ENCODE assay signal across 22 cellular contexts in genomic region chr2:85949280-85949679, GRCh38.
DNase-seq lines count a peak whose midpoint lies in the region; ATAC-seq, FAIRE-seq and TF ChIP-seq lines count a peak whose summit lies in the region.
"Had no signal": no experiment of that assay in that cellular context is flagged by ENCODE, and none has a peak within 500 bp of the region (broad histone marks: within the 10 kb centered on the region; RNA-seq: fewer than 3 reads in every experiment).

No MANE protein-coding gene starts in this region.

- no peaks in the 10 kb centered on the region for H3K79me1 ChIP-seq in neuronal stem cell (ENCODE audit: low read depth, low read length)

- peaks cover 21 to 28% of the 10 kb centered on the region in 2 experiments for H3K4me1 ChIP-seq in K562 (replicated peaks in 1 of 2; ENCODE audit: control insufficient read depth in 2 of 2, insufficient read depth in 2 of 2, low read length in 2 of 2)
- H3K4me1 ChIP-seq in stomach = peaks cover 12 to 25% (median 16%) of the 10 kb centered on the region in 4 donors
- H3K4me1 ChIP-seq in neuronal stem cell (ENCODE audit: control insufficient read depth in 2 of 2, insufficient read depth in 1 of 2, low read depth in 1 of 2, low read length in 2 of 2) = peaks cover 0 to 11% of the 10 kb centered on the region in 2 donors
- H3K4me1 ChIP-seq: Caco-2, gastrocnemius medialis had no signal

- BruUV-seq in K562 (replicated peaks; lab: Mats Ljungman, UMichigan) = no TSS peak

- peak; percentile 1 for DNase-seq in NCI-H1105 treated with DMSO at 0.1 percent for 48 hours (lab: John Stamatoyannopoulos, UW)
- no peak for DNase-seq in NCI-H1105 (lab: John Stamatoyannopoulos, UW)
- peak in 1 of 4 experiments; percentile 45 for DNase-seq in K562 (ENCODE audit: extremely low read depth in 1 of 4, low spot score in 3 of 4)
- DNase-seq in left lobe of liver (ENCODE audit: low spot score) = peak; percentile 64
- peak; percentile 43 for DNase-seq in stomach
- no peak for DNase-seq in NCI-H2107 treated with DMSO at 0.1 percent for 48 hours (lab: John Stamatoyannopoulos, UW; ENCODE audit: unreplicated experiment)
- DNase-seq in neuronal stem cell (ENCODE audit: low spot score) = no peak
- no peak for DNase-seq in SW480 (ENCODE audit: low spot score)
- DNase-seq: activated CD4-positive, CD25-positive, alpha-beta regulatory T cell treated with anti-CD3 and anti-CD28 coated beads, Interleukin-2, amount 50 U/mL, for 72 hours; activated CD8-positive, alpha-beta memory T cell treated with anti-CD3 and anti-CD28 coated beads for 24 hours; activated naive CD4-positive, alpha-beta T cell treated with anti-CD3 and anti-CD28 coated beads, Interleukin-2, amount 10 ng/mL, durations not matched to agents 7 days and 5 days; activated T-cell treated with anti-CD3 and anti-CD28 coated beads, Interleukin-2, amount 50 U/mL, for 48 hours; anterior cingulate cortex; Caco-2; erythroblast; gastrocnemius medialis; kidney; NCI-H1436; nephron progenitor cell; PC-9 had no signal

- H3K27me3 ChIP-seq in K562 (ENCODE audit: control insufficient read depth in 2 of 2, insufficient read depth in 2 of 2, low read length in 2 of 2) (no peaks in the 10 kb centered on the region), stomach (no peaks in the 10 kb centered on the region), neuronal stem cell (ENCODE audit: control insufficient read depth in 3 of 3, insufficient read depth in 3 of 3, low read depth in 1 of 3, low read length in 3 of 3) (peaks cover 0 to 2% (median 0%) of the 10 kb centered on the region in 3 experiments)
- H3K27me3 ChIP-seq: gastrocnemius medialis had no signal

- H3K27ac ChIP-seq in K562 (ENCODE audit: extremely low read depth, low read depth, low read length) = no peak overlapping the region
- H3K27ac ChIP-seq in stomach = no peak overlapping the region
- no peak overlapping the region for H3K27ac ChIP-seq in neuronal stem cell (replicated peaks; ENCODE audit: low read length)
- H3K27ac ChIP-seq: gastrocnemius medialis, PC-9, prostate gland had no signal

- H3K9ac ChIP-seq in K562 (ENCODE audit: insufficient read depth in 1 of 2, low read depth in 2 of 2, low read length in 2 of 2) (no peak overlapping the region), neuronal stem cell (ENCODE audit: low read depth, low read length, poor library complexity) (no peak overlapping the region)

- H2BK15ac ChIP-seq in neuronal stem cell (ENCODE audit: low read length) = no peak overlapping the region

- intact Hi-C loops in K562 (cut with micrococcal nuclease) (no loop called here), stomach (cut with DNase I; ENCODE audit: low total_unique reads) (no loop called here)

- H3K4me2 ChIP-seq in K562 (ENCODE audit: insufficient read depth, low read length) (no peak overlapping the region), neuronal stem cell (ENCODE audit: insufficient read depth, low read length, poor library complexity, severe bottlenecking) (no peak overlapping the region)
- H3K4me2 ChIP-seq: PC-9 had no signal

- no peak overlapping the region for H2AK5ac ChIP-seq in neuronal stem cell (ENCODE audit: low read depth, low read length)

- H2BK5ac ChIP-seq in neuronal stem cell (ENCODE audit: low read length) = no peak overlapping the region

- H3K9me3 ChIP-seq in K562 (replicated peaks; ENCODE audit: control insufficient read depth, insufficient read depth, low read depth, low read length) = no peaks in the 10 kb centered on the region; the same call in 1 of the 2 replicates
- no peaks in the 10 kb centered on the region for H3K9me3 ChIP-seq in stomach
- H3K9me3 ChIP-seq in neuronal stem cell (replicated peaks in 1 of 2; ENCODE audit: control insufficient read depth in 2 of 2, insufficient read depth in 1 of 2, low read depth in 1 of 2, low read length in 2 of 2) = no peaks in the 10 kb centered on the region
- H3K9me3 ChIP-seq: gastrocnemius medialis, prostate gland had no signal

- POLR2A ChIA-PET in K562 (lab: Yijun Ruan, JAX) = no interaction called here

- H3K9me1 ChIP-seq in K562 (ENCODE audit: control insufficient read depth, insufficient read depth, low read length) = no peaks in the 10 kb centered on the region

- WGBS in K562 (ENCODE audit: insufficient coverage, low coverage, missing lambda C conversion rate) = 40% methylated on average over 5 of the region's 5 CpGs
- WGBS in stomach, 5 donors = 68 to 78% (median 73%) methylated on average over 5 of the region's 5 CpGs
- no CpG with 5 or more reads among the region's 5 CpGs for WGBS in neuronal stem cell (ENCODE audit: extremely low coverage in 2 of 2, insufficient read length in 2 of 2, insufficient replicate concordance in 1 of 2), 2 donors

- no peaks in the 10 kb centered on the region for H4K20me1 ChIP-seq in K562 (replicated peaks; ENCODE audit: control insufficient read depth, insufficient read depth, low read length)

- no peak overlapping the region for H4K91ac ChIP-seq in neuronal stem cell (ENCODE audit: low read depth, low read length, poor library complexity)

- in situ Hi-C loops in K562 (cut with MboI) = no loop called here

- no peak overlapping the region for H3K4ac ChIP-seq in neuronal stem cell (ENCODE audit: low read length)

- TF ChIP-seq RAD21 in K562 (CRISPR knock-in tag; conservative IDR thresholded peaks at IDR 0.05 in 1 of 2, IDR thresholded peaks at IDR 0.05 in 1 of 2) = no peak

- no peak for ATAC-seq in K562
- ATAC-seq in left lobe of liver = peak; percentile 60

- H3K23ac ChIP-seq in neuronal stem cell (ENCODE audit: low read depth, low read length, poor library complexity) = no peak overlapping the region

- TF ChIP-seq EP300 in K562 (IDR thresholded peaks at IDR 0.05; ENCODE audit: low read length) (no peak), stomach (IDR thresholded peaks at IDR 0.05) (no peak)

- TF ChIP-seq POLR2A in K562 (conservative IDR thresholded peaks at IDR 0.05) = no peak
- no peak for TF ChIP-seq POLR2A in stomach (IDR thresholded peaks at IDR 0.05)

- CTCF ChIA-PET in K562 (lab: Yijun Ruan, JAX; ENCODE audit: low intra/inter-chr PET ratio) = no interaction called here

- H2AFZ ChIP-seq in K562 (ENCODE audit: low read depth, low read length) (peak overlapping the region; percentile 18), neuronal stem cell (ENCODE audit: low read length) (no peak overlapping the region)
- H2AFZ ChIP-seq: PC-9 had no signal

- no peak overlapping the region for H4K8ac ChIP-seq in neuronal stem cell (ENCODE audit: low read depth, low read length)

- TF ChIP-seq CTCF in K562 (IDR thresholded peaks at IDR 0.05 in 2 of 3, conservative IDR thresholded peaks at IDR 0.05 in 1 of 3; ENCODE audit: insufficient read depth in 2 of 3, low read depth in 1 of 3, low read length in 3 of 3) = no peak
- no peak for TF ChIP-seq CTCF in stomach (IDR thresholded peaks at IDR 0.05)

- H2BK120ac ChIP-seq in neuronal stem cell (ENCODE audit: low read depth, low read length) = no peak overlapping the region

- no peak overlapping the region for H2BK12ac ChIP-seq in neuronal stem cell (ENCODE audit: low read length)

- H3K14ac ChIP-seq in neuronal stem cell (ENCODE audit: low read length) = no peak overlapping the region

- H3K79me2 ChIP-seq in K562 (ENCODE audit: control insufficient read depth, insufficient read depth, low read length) = no peaks in the 10 kb centered on the region

- H3K4me3 ChIP-seq in K562 (no peak overlapping the region), stomach (no peak overlapping the region), neuronal stem cell (ENCODE audit: low read length in 2 of 2) (no peak overlapping the region)
- H3K4me3 ChIP-seq: gastrocnemius medialis, PC-9, prostate gland had no signal

- H3K36me3 ChIP-seq in K562 (ENCODE audit: control insufficient read depth, insufficient read depth, low read length) (no peaks in the 10 kb centered on the region), stomach (no peaks in the 10 kb centered on the region), neuronal stem cell (replicated peaks in 1 of 2; ENCODE audit: control insufficient read depth in 2 of 2, insufficient read depth in 2 of 2, low read length in 2 of 2) (no peaks in the 10 kb centered on the region)
- H3K36me3 ChIP-seq: gastrocnemius medialis, prostate gland had no signal

- peak; percentile 58 for FAIRE-seq in K562 (lab: Jason Lieb, UNC)
- FAIRE-seq: kidney, urothelium cell line had no signal

- no peak overlapping the region for H3K18ac ChIP-seq in neuronal stem cell (ENCODE audit: low read length)

TF ChIP-seq in K562, 482 proteins besides CTCF, POLR2A, EP300 and RAD21:
- no peak for TF ChIP-seq ATF3 (IDR thresholded peaks at IDR 0.05)
- no peak for TF ChIP-seq ATF3 (CRISPR knock-in tag; conservative IDR thresholded peaks at IDR 0.05)
- peak; percentile 73 for TF ChIP-seq NFIC (IDR thresholded peaks at IDR 0.05)

Comparison
In these comparisons a context has a peak if more than half of its experiments do, and no peak if none do; other contexts are left out.
1. DNase-seq: peak in NCI-H1105 treated with DMSO at 0.1 percent for 48 hours (single experiment), left lobe of liver (single experiment) and stomach (single experiment); none in NCI-H1105 (single experiment), NCI-H2107 treated with DMSO at 0.1 percent for 48 hours (single experiment), neuronal stem cell (single experiment) and SW480 (single experiment).